Comparison of ENCODE assay signal across 9 cellular contexts in genomic region chr2:233928594-233929351, GRCh38. TPM values are rescaled to one million over a fixed set of nuclear protein-coding genes. Genes with fewer than 3 reads are reported as not detected.
A peak's percentile ranks its signal among the peaks of the same experiment; 100 is the strongest.
DNase-seq lines count a peak whose midpoint lies in the region; ATAC-seq and TF ChIP-seq lines count a peak whose summit lies in the region.
"Had no signal": no experiment of that assay in that cellular context is flagged by ENCODE, and none has a peak within 500 bp of the region (broad histone marks: within the 10 kb centered on the region; RNA-seq: fewer than 3 reads in every experiment).

No MANE protein-coding gene starts in this region.

- H3K27ac ChIP-seq in HCT116 (ENCODE audit: low read depth, low read length): no peak overlapping the region
- no peak overlapping the region for H3K27ac ChIP-seq in SK-N-SH (ENCODE audit: low read depth in 2 of 2, low read length in 1 of 2)

- 37% methylated on average over 7 of the region's 7 CpGs for WGBS in SK-N-SH (ENCODE audit: low lambda C conversion rate)

- H3K4me1 ChIP-seq in HCT116 (ENCODE audit: control insufficient read depth in 1 of 2, insufficient read depth in 2 of 2, low read length in 2 of 2): peaks cover 2 to 11% of the 10 kb centered on the region in 2 experiments; a peak in 3 of 4 replicates
- H3K4me1 ChIP-seq in SK-N-SH (ENCODE audit: control insufficient read depth in 1 of 2, insufficient read depth in 2 of 2, low read depth in 1 of 2, low read length in 1 of 2): no peaks in the 10 kb centered on the region; a peak in 1 of 4 replicates

- peak overlapping the region; percentile 13 for H2AFZ ChIP-seq in HCT116 (ENCODE audit: low read depth, low read length, poor library complexity, severe bottlenecking)
- H2AFZ ChIP-seq in SK-N-SH (ENCODE audit: low read depth): no peak overlapping the region

- POLR2A ChIA-PET in HCT116 (lab: Charles Lee) (interaction anchor here (0.8 kb wide), 1 partner anchor 12 kb away, joined by 3 read pairs; the partner anchor contains the start of gene TRPM8), SK-N-SH (lab: Yijun Ruan, JAX) (no interaction called here)

- intact Hi-C loops in HCT116 (cut with micrococcal nuclease): no loop called here

- H3K9ac ChIP-seq in HCT116 (ENCODE audit: low read length) (no peak overlapping the region), SK-N-SH (no peak overlapping the region)

- CTCF ChIA-PET in HCT116 (lab: Charles Lee): interaction anchor here (0.6 to 2.4 kb wide), 8 partner anchors 8 to 146 kb away, joined by 3 to 19 read pairs (median 3); partner anchors contain the start of gene TRPM8
- CTCF ChIA-PET in SK-N-SH (lab: Yijun Ruan, JAX): interaction anchor here (0.6 to 1.9 kb wide), 12 partner anchors 8 to 310 kb away, joined by 3 to 16 read pairs (median 4); partner anchors contain the start of gene TRPM8

- H4K20me1 ChIP-seq in HCT116 (ENCODE audit: insufficient read depth): no peaks in the 10 kb centered on the region
- no peaks in the 10 kb centered on the region for H4K20me1 ChIP-seq in SK-N-SH (ENCODE audit: insufficient read depth)

- H3K4me2 ChIP-seq in HCT116 (ENCODE audit: low read length) (peak overlapping the region; percentile 28; the same call in 1 of the 2 replicates), SK-N-SH (no peak overlapping the region)

- TF ChIP-seq POLR2A in HCT116 (IDR thresholded peaks at IDR 0.05; ENCODE audit: borderline replicate concordance, extremely low read depth, insufficient read depth, insufficient read length): no peak

- H3K36me3 ChIP-seq in HCT116 (ENCODE audit: control insufficient read depth in 1 of 2, insufficient read depth in 2 of 2, low read length in 2 of 2) (no peaks in the 10 kb centered on the region), SK-N-SH (replicated peaks in 1 of 2; ENCODE audit: control insufficient read depth in 1 of 2, insufficient read depth in 2 of 2, low read length in 1 of 2) (no peaks in the 10 kb centered on the region), kidney epithelial cell (ENCODE audit: control insufficient read depth, insufficient read depth, low read length) (no peaks in the 10 kb centered on the region)

- no peak for TF ChIP-seq EP300 in SK-N-SH (IDR thresholded peaks at IDR 0.05; ENCODE audit: borderline replicate concordance in 1 of 2, low read depth in 1 of 2, low read length in 1 of 2)

- peak; percentile 47 to 83 (median 76) for TF ChIP-seq CTCF in HCT116 (IDR thresholded peaks at IDR 0.05 in 2 of 3, conservative IDR thresholded peaks at IDR 0.05 in 1 of 3; ENCODE audit: borderline replicate concordance in 1 of 3, insufficient read depth in 1 of 3, low read depth in 2 of 3, low read length in 2 of 3)
- TF ChIP-seq CTCF in SK-N-SH (IDR thresholded peaks at IDR 0.05): peak; percentile 76
- peak; percentile 78 for TF ChIP-seq CTCF in kidney epithelial cell (IDR thresholded peaks at IDR 0.05; ENCODE audit: insufficient read depth, low read length, poor library complexity, severe bottlenecking)

- peak; percentile 58 for TF ChIP-seq RAD21 in HCT116 (IDR thresholded peaks at IDR 0.05; ENCODE audit: low read depth)
- peak; percentile 69 for TF ChIP-seq RAD21 in SK-N-SH (IDR thresholded peaks at IDR 0.05; ENCODE audit: low read length)

- H3K79me2 ChIP-seq in HCT116 (ENCODE audit: insufficient read depth, low read length): no peaks in the 10 kb centered on the region
- H3K79me2 ChIP-seq in SK-N-SH (ENCODE audit: insufficient read depth): no peaks in the 10 kb centered on the region

- H3K4me3 ChIP-seq in HCT116 (replicated peaks in 1 of 2; ENCODE audit: low read depth in 1 of 2, low read length in 2 of 2): no peak overlapping the region
- no peak overlapping the region; a peak in 1 of 4 replicates for H3K4me3 ChIP-seq in SK-N-SH (ENCODE audit: low read depth in 2 of 2, low read length in 1 of 2)
- no peak overlapping the region for H3K4me3 ChIP-seq in kidney epithelial cell (ENCODE audit: low read depth, low read length)

- no peaks in the 10 kb centered on the region for H3F3A ChIP-seq in SK-N-SH (replicated peaks; ENCODE audit: insufficient read depth)

- no peaks in the 10 kb centered on the region for H3K9me3 ChIP-seq in HCT116 (ENCODE audit: control insufficient read depth in 1 of 2, insufficient read depth in 1 of 2, low read depth in 1 of 2, low read length in 2 of 2)
- H3K9me3 ChIP-seq in SK-N-SH: no peaks in the 10 kb centered on the region

- ATAC-seq in HCT116: 0 out of 2 replicates have a peak, but pooled peaks have one; percentile 38
- no peak for ATAC-seq in GM18517 (IDR thresholded peaks at IDR 0.05; ENCODE audit: unreplicated experiment)
- ATAC-seq in HG02973 (IDR thresholded peaks at IDR 0.05; ENCODE audit: unreplicated experiment): no peak
- no peak for ATAC-seq in GM21529 (IDR thresholded peaks at IDR 0.05; ENCODE audit: unreplicated experiment)

- no peaks in the 10 kb centered on the region for H3K9me2 ChIP-seq in HCT116 (ENCODE audit: insufficient read depth)
- H3K9me2 ChIP-seq in SK-N-SH: no peaks in the 10 kb centered on the region

- no TSS peak for BruUV-seq in HCT116 (replicated peaks; lab: Mats Ljungman, UMichigan)

- DNase-seq in DMS53 treated with DMSO at 0.1 percent for 48 hours (lab: John Stamatoyannopoulos, UW; ENCODE audit: unreplicated experiment) (peak; percentile 28), HCT116 (ENCODE audit: low read depth, low spot score) (no peak), SK-N-SH (peak; percentile 54), kidney epithelial cell (ENCODE audit: low read depth) (no peak)

- RAD21 ChIA-PET in HCT116 (lab: Charles Lee; ENCODE audit: low non-redundant PET in 1 of 2, low total read pairs in 2 of 2, uncharacterized antibody in 2 of 2, unreplicated experiment in 2 of 2): no interaction called here

- H3K27me3 ChIP-seq in HCT116 (ENCODE audit: insufficient read depth, low read length) (peaks cover 16% of the 10 kb centered on the region; the same call in 1 of the 2 replicates), SK-N-SH (ENCODE audit: insufficient read depth) (no peaks in the 10 kb centered on the region), kidney epithelial cell (ENCODE audit: control insufficient read depth, insufficient read depth, low read length) (peaks cover 11% of the 10 kb centered on the region)

TF ChIP-seq in HCT116, 20 proteins besides CTCF, POLR2A, EP300 and RAD21 (continues in another document):
- TF ChIP-seq YY1 (IDR thresholded peaks at IDR 0.05; ENCODE audit: extremely low read depth, insufficient replicate concordance, low read depth, low read length): no peak
- no peak for TF ChIP-seq JUND (IDR thresholded peaks at IDR 0.05)
- TF ChIP-seq SIN3A (IDR thresholded peaks at IDR 0.05; ENCODE audit: low read depth): no peak
- TF ChIP-seq ATF3 (IDR thresholded peaks at IDR 0.05): no peak
- no peak for TF ChIP-seq CEBPB (IDR thresholded peaks at IDR 0.05; ENCODE audit: low read depth)
- TF ChIP-seq ZFX (IDR thresholded peaks at IDR 0.05): no peak
- no peak for TF ChIP-seq EZH2 (IDR thresholded peaks at IDR 0.05)
- TF ChIP-seq FOSL1 (IDR thresholded peaks at IDR 0.05; ENCODE audit: low read depth): no peak
- no peak for TF ChIP-seq ZNF274 (IDR thresholded peaks at IDR 0.05; ENCODE audit: low read depth, low read length)
- no peak for TF ChIP-seq MAX (IDR thresholded peaks at IDR 0.05)
- TF ChIP-seq POLR2AphosphoS5 (IDR thresholded peaks at IDR 0.05; ENCODE audit: low read depth, low read length): no peak

TF ChIP-seq in SK-N-SH, 30 proteins besides CTCF, POLR2A, EP300 and RAD21:
- TF ChIP-seq SMC3 (IDR thresholded peaks at IDR 0.05; ENCODE audit: low read depth, low read length) (peak; percentile 42; the same call in 1 of the 2 replicates), RFX5 (IDR thresholded peaks at IDR 0.05; ENCODE audit: low read length) (no peak)

RNA-seq across cellular contexts. Expression of gene TRPM8, which starts 11.6 kb away (rescaled TPM):
- total RNA-seq in HCT116 (2021; ENCODE audit: unreplicated experiment): 0.39 TPM
- 0.34 and 0.35 TPM in 2 replicates for polyA plus RNA-seq in HCT116 (2012)
- 0.85 and 1.6 TPM in 2 replicates for polyA plus RNA-seq in SK-N-SH (2012; rRNA removed)
- 0.71 and 1.5 TPM in 2 replicates for polyA plus RNA-seq in SK-N-SH (2012; cell fraction: cytosol; rRNA removed)
- polyA plus RNA-seq in SK-N-SH (2012; cell fraction: nucleus; rRNA removed): 1.2 and 2.1 TPM in 2 replicates
- total RNA-seq in kidney epithelial cell: 0.07 and 0.96 TPM in 2 replicates
- total RNA-seq: activated CD8-positive, alpha-beta memory T cell treated with anti-CD3 and anti-CD28 coated beads for 36 hours; pulmonary artery endothelial cell had no signal

Comparison
In these comparisons a context has a peak if more than half of its experiments do, and no peak if none do; other contexts are left out.
1. DNase-seq: peak in DMS53 treated with DMSO at 0.1 percent for 48 hours (single experiment) and SK-N-SH (single experiment); none in HCT116 (single experiment) and kidney epithelial cell (single experiment).
2. Peak in every context shown above with its lines, with median percentiles within 50 percentile points of each other: CTCF ChIP-seq.